Comparison of ENCODE assay signal across 20 cellular contexts in the genomic region with DNA sequence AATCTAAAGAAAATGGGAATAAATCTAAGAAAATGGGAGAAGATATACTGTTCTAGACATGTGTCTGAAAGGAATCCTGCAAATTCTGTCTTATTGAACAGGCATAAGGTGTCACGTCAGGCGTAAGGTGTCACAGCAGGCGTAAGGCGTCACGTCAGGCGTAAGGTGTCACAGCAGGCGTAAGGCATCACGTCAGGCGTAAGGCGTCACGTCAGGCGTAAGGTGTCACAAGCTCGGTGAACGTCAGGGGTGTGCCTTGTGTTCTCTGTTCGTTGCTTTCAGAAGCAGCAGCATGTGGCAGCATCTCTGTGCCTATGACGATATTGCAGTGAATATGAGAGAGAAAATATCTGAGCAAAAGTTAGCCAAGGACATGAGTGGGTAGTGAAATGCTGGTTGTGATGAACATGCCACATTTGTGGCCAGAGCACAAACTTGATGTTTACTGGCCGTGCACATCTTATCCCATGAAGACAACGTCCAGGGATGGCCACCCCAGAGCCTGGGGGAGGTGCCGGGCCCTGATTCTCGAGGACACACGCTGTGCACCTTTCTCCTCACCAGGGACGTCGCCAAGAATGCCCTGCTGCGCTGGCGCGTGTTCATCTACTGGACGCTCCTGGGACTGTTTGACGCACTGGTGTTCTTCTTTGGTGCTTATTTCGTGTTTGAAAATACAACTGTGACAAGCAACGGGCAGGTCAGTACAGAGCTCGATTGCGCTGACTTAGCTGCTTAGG.
"Had no signal": no experiment of that assay in that cellular context is flagged by ENCODE, and none has a peak within 500 bp of the region (broad histone marks: within the 10 kb centered on the region; RNA-seq: fewer than 3 reads in every experiment).

No MANE protein-coding gene starts in this region.

- H3K27ac Mint-ChIP-seq: activated naive CD4-positive, alpha-beta T cell treated with anti-CD3 and anti-CD28 coated beads, Interleukin-2, amount 10 ng/mL, durations not matched to agents 7 days and 5 days; T-cell had no signal

- H3K4me1 Mint-ChIP-seq: activated naive CD4-positive, alpha-beta T cell treated with anti-CD3 and anti-CD28 coated beads, Interleukin-2, amount 10 ng/mL, durations not matched to agents 7 days and 5 days; central memory CD8-positive, alpha-beta T cell; neural crest cell; T-cell had no signal

- DNase-seq: activated CD4-positive, CD25-positive, alpha-beta regulatory T cell treated with anti-CD3 and anti-CD28 coated beads, Interleukin-2, amount 50 U/mL, for 72 hours; activated CD8-positive, alpha-beta memory T cell treated with anti-CD3 and anti-CD28 coated beads for 24 hours; activated CD8-positive, alpha-beta memory T cell treated with anti-CD3 and anti-CD28 coated beads, Interleukin-2, amount 50 U/mL, for 4 hours; activated naive CD4-positive, alpha-beta T cell treated with anti-CD3 and anti-CD28 coated beads, Interleukin-2, amount 10 ng/mL, durations not matched to agents 7 days and 5 days; activated T-cell treated with anti-CD3 and anti-CD28 coated beads, Interleukin-2, amount 50 U/mL, for 4 hours; brain microvascular endothelial cell; colonic mucosa; occipital lobe; SJCRH30; stimulated activated CD4-positive, alpha-beta T cell treated with anti-CD3 and anti-CD28 coated beads, Interleukin-4, amount 100 ng/mL, for 1 hour; stimulated activated naive CD4-positive, alpha-beta T cell; thyroid gland; WERI-Rb-1 had no signal

- H3K9me3 Mint-ChIP-seq: activated T-cell treated with anti-CD3 and anti-CD28 coated beads, Interleukin-2, amount 50 U/mL, for 4 hours; central memory CD8-positive, alpha-beta T cell; neural crest cell; T-cell had no signal

- H3K36me3 ChIP-seq: brain microvascular endothelial cell, colonic mucosa, SJCRH30 had no signal

- H3K4me1 ChIP-seq: colonic mucosa, SJCRH30 had no signal

- H3K9me3 ChIP-seq: colonic mucosa, SJCRH30, thyroid gland had no signal

- H3K27me3 Mint-ChIP-seq: activated naive CD4-positive, alpha-beta T cell treated with anti-CD3 and anti-CD28 coated beads, Interleukin-2, amount 10 ng/mL, durations not matched to agents 7 days and 5 days; central memory CD8-positive, alpha-beta T cell; T-cell had no signal

- H3K27me3 ChIP-seq: brain microvascular endothelial cell, colonic mucosa, dorsolateral prefrontal cortex, SJCRH30, thyroid gland had no signal

- ATAC-seq: activated T-cell treated with anti-CD3 and anti-CD28 coated beads, Interleukin-2, amount 50 U/mL, for 4 hours; left lobe of liver; T-cell had no signal

- H3K4me3 Mint-ChIP-seq: activated naive CD4-positive, alpha-beta T cell treated with anti-CD3 and anti-CD28 coated beads, Interleukin-2, amount 10 ng/mL, durations not matched to agents 7 days and 5 days; activated T-cell treated with anti-CD3 and anti-CD28 coated beads, Interleukin-2, amount 50 U/mL, for 4 hours; central memory CD8-positive, alpha-beta T cell; neural crest cell; T-cell had no signal

- H3K27ac ChIP-seq: brain microvascular endothelial cell, colonic mucosa, dorsolateral prefrontal cortex, epithelial cell of prostate, SJCRH30, thyroid gland, WERI-Rb-1 had no signal

- FAIRE-seq: TTC549 had no signal

- H3K4me3 ChIP-seq: colonic mucosa, dorsolateral prefrontal cortex, SJCRH30, thyroid gland had no signal
